ENCODE assay signal across 13 cellular contexts in genomic region chr2:6880200-6880733, GRCh38. TPM values are rescaled to one million over a fixed set of nuclear protein-coding genes. Genes with fewer than 3 reads are reported as not detected.
DNase-seq lines count a peak whose midpoint lies in the region; ATAC-seq, FAIRE-seq and TF ChIP-seq lines count a peak whose summit lies in the region.
"Had no signal": no experiment of that assay in that cellular context is flagged by ENCODE, and none has a peak within 500 bp of the region (broad histone marks: within the 10 kb centered on the region; RNA-seq: fewer than 3 reads in every experiment).

No MANE protein-coding gene starts in this region.

- H3K4me2 ChIP-seq in GM12878 (ENCODE audit: control insufficient read depth, insufficient read depth) = no peak overlapping the region

- H3K4me3 ChIP-seq in heart right ventricle (peak overlapping the region in 6 of 10 donors; percentile 4 to 65 (median 46)), right atrium auricular region (no peak overlapping the region), GM12878 (no peak overlapping the region), upper lobe of right lung (no peak overlapping the region), tibial artery (no peak overlapping the region)
- H3K4me3 ChIP-seq: esophagus squamous epithelium had no signal

- 55 to 72% methylated on average over 2 of the region's 2 CpGs for WGBS in heart right ventricle, 2 donors
- 15% methylated on average over 2 of the region's 2 CpGs for WGBS in GM12878 (ENCODE audit: insufficient coverage, insufficient replicate concordance, low lambda C conversion rate, missing lambda C conversion rate)

- in situ Hi-C loops in GM12878 (cut with MboI) = no loop called here

- intact Hi-C loops in heart right ventricle (cut with DNase I) = no loop called here
- intact Hi-C loops in GM12878 (cut with micrococcal nuclease; ENCODE audit: unreplicated experiment) = no loop called here
- intact Hi-C loops in upper lobe of right lung (cut with DNase I) = no loop called here
- intact Hi-C loops in tibial artery (cut with DNase I; ENCODE audit: low total_unique reads) = no loop called here

- TF ChIP-seq EP300 in GM12878 (IDR thresholded peaks at IDR 0.05; ENCODE audit: borderline replicate concordance in 1 of 2, control insufficient read depth in 1 of 2, low read depth in 2 of 2, low read length in 2 of 2) = no peak

- no peak for TF ChIP-seq POLR2A in GM12878 (IDR thresholded peaks at IDR 0.05; ENCODE audit: low read depth, low read length)

- peak overlapping the region; percentile 44; the same call in 1 of the 2 replicates for H2AFZ ChIP-seq in GM12878 (ENCODE audit: control insufficient read depth, low read depth, low read length)

- H4K20me1 ChIP-seq in GM12878 (ENCODE audit: control insufficient read depth, insufficient read depth) = no peaks in the 10 kb centered on the region

- no peak for TF ChIP-seq RAD21 in GM12878 (IDR thresholded peaks at IDR 0.05; ENCODE audit: insufficient read depth, low read depth, low read length)

- ATAC-seq in heart right ventricle (no peak), GM12878 (no peak), upper lobe of right lung (no peak), GM18873 (IDR thresholded peaks at IDR 0.05; ENCODE audit: low FRiP score, unreplicated experiment) (no peak)
- ATAC-seq: PC-3; stimulated activated memory B cell treated with anti-CD40 and anti-IgM and Interleukin-4, amounts not matched to agents 10 μg/mL and 1 μg/mL and 100 μg/mL, for 72 hours had no signal

- POLR2A ChIA-PET in GM12878 (lab: Charles Lee) = no interaction called here

- H3K27ac ChIP-seq in heart right ventricle (peak overlapping the region in 5 of 10 donors; percentile 1 to 68 (median 21)), right atrium auricular region (peak overlapping the region in 1 of 2 donors; percentile 18), GM12878 (ENCODE audit: control insufficient read depth, insufficient read depth) (no peak overlapping the region), upper lobe of right lung (peak overlapping the region; percentile 42), tibial artery (no peak overlapping the region)
- H3K27ac ChIP-seq: esophagus squamous epithelium had no signal

- peaks cover 0 to 64% (median 35%) of the 10 kb centered on the region in 9 donors for H3K4me1 ChIP-seq in heart right ventricle
- peaks cover 0 to 26% of the 10 kb centered on the region in 2 donors for H3K4me1 ChIP-seq in right atrium auricular region
- peaks cover 13% of the 10 kb centered on the region for H3K4me1 ChIP-seq in GM12878 (ENCODE audit: control insufficient read depth, insufficient read depth, low read length)
- H3K4me1 ChIP-seq in upper lobe of right lung = peaks cover 15% of the 10 kb centered on the region
- H3K4me1 ChIP-seq in tibial artery = peaks cover 0 to 11% (median 5%) of the 10 kb centered on the region in 4 donors

- TF ChIP-seq CTCF in heart right ventricle (IDR thresholded peaks at IDR 0.05) (no peak), right atrium auricular region (IDR thresholded peaks at IDR 0.05) (no peak), GM12878 (IDR thresholded peaks at IDR 0.05 in 2 of 3, conservative IDR thresholded peaks at IDR 0.05 in 1 of 3; ENCODE audit: control insufficient read depth in 2 of 3, extremely low read depth in 1 of 3, insufficient read depth in 1 of 3, low read depth in 3 of 3, low read length in 3 of 3) (no peak), upper lobe of right lung (IDR thresholded peaks at IDR 0.05) (no peak), tibial artery (IDR thresholded peaks at IDR 0.05) (no peak)

- no peaks in the 10 kb centered on the region for H3K27me3 ChIP-seq in heart right ventricle
- H3K27me3 ChIP-seq in right atrium auricular region = no peaks in the 10 kb centered on the region
- H3K27me3 ChIP-seq in GM12878 (replicated peaks in 1 of 2; ENCODE audit: control insufficient read depth in 2 of 2, insufficient read depth in 2 of 2, low read length in 1 of 2) = peaks cover 0 to 2% of the 10 kb centered on the region in 2 experiments; a peak in 1 of 4 replicates
- no peaks in the 10 kb centered on the region for H3K27me3 ChIP-seq in upper lobe of right lung
- peaks cover 0 to 3% of the 10 kb centered on the region in 2 donors for H3K27me3 ChIP-seq in tibial artery
- H3K27me3 ChIP-seq: esophagus squamous epithelium had no signal

- RAD21 ChIA-PET in GM12878 (lab: Charles Lee; ENCODE audit: unreplicated experiment) = no interaction called here

- FAIRE-seq in GM12878 (lab: Jason Lieb, UNC) = no peak

- H3K9ac ChIP-seq in GM12878 (ENCODE audit: control insufficient read depth, insufficient read depth, low read length) = no peak overlapping the region

- CTCF ChIA-PET in GM12878 (lab: Yijun Ruan, JAX) = interaction anchor here (1.3 to 1.6 kb wide), 2 partner anchors 16 to 36 kb away, joined by 4 to 6 read pairs; no protein-coding TSS in a partner anchor

- peaks cover 0 to 5% (median 0%) of the 10 kb centered on the region in 11 donors for H3K9me3 ChIP-seq in heart right ventricle
- no peaks in the 10 kb centered on the region for H3K9me3 ChIP-seq in right atrium auricular region
- H3K9me3 ChIP-seq in GM12878 (replicated peaks; ENCODE audit: control insufficient read depth, insufficient read depth, low read length) = no peaks in the 10 kb centered on the region
- H3K9me3 ChIP-seq in upper lobe of right lung = no peaks in the 10 kb centered on the region
- H3K9me3 ChIP-seq in tibial artery = no peaks in the 10 kb centered on the region
- H3K9me3 ChIP-seq: esophagus squamous epithelium had no signal

- H3K36me3 ChIP-seq in heart right ventricle (peaks cover 0 to 11% (median 0%) of the 10 kb centered on the region in 9 donors), right atrium auricular region (no peaks in the 10 kb centered on the region), GM12878 (ENCODE audit: control insufficient read depth in 2 of 2, insufficient read depth in 2 of 2, low read length in 1 of 2) (no peaks in the 10 kb centered on the region), upper lobe of right lung (no peaks in the 10 kb centered on the region), tibial artery (no peaks in the 10 kb centered on the region)
- H3K36me3 ChIP-seq: esophagus squamous epithelium had no signal

- DNase-seq in heart right ventricle (no peak), right atrium auricular region (ENCODE audit: low spot score) (no peak), NCI-H69 (lab: John Stamatoyannopoulos, UW) (peak; percentile 7), GM12878 (ENCODE audit: low read depth, low spot score) (no peak), upper lobe of right lung (no peak), NCI-H146 (lab: John Stamatoyannopoulos, UW) (no peak), tibial artery (no peak)
- DNase-seq: activated CD8-positive, alpha-beta memory T cell treated with anti-CD3 and anti-CD28 coated beads, Interleukin-2, amount 50 U/mL, for 4 hours; esophagus squamous epithelium; PC-3; posterior cingulate gyrus had no signal

- H3K79me2 ChIP-seq in GM12878 (ENCODE audit: control insufficient read depth, insufficient read depth, low read length) = no peaks in the 10 kb centered on the region; the same call in 1 of the 2 replicates

- SMC1A ChIA-PET in GM12878 (lab: Charles Lee; ENCODE audit: uncharacterized antibody, unreplicated experiment) = no interaction called here

- no TSS peak for BruUV-seq in GM12878 (replicated peaks; lab: Mats Ljungman, UMichigan)

RNA-seq across cellular contexts. Expression of gene RSAD2, which starts 2.7 kb away (rescaled TPM):
- total RNA-seq in heart right ventricle (10 to 100 TPM in 2 of 10 donors, 1 to 10 TPM in 8; 3.9 to 16.1 (median 6.0) TPM), right atrium auricular region (1 to 10 TPM; 1.5 to 3.6 TPM), GM12878 (2014; rRNA removed) (0.54 and 0.73 TPM in 2 replicates), GM12878 (2014; rRNA removed; fragmentation: Illumina TruSeq; extraction: Trizol) (0.60 and 0.72 TPM in 2 replicates), GM12878 (2021) (0.87 and 1.2 TPM in 2 replicates), upper lobe of right lung (25.7 TPM)
- polyA plus RNA-seq in heart right ventricle (1 to 10 TPM; 1.6 to 3.4 TPM), GM12878 (2011; rRNA removed) (0.75 and 0.76 TPM in 2 replicates), GM12878 (2014; fragmentation: Illumina TruSeq; extraction: Trizol) (0.74 and 0.90 TPM in 2 replicates), GM12878 (2014; fragmentation: Nextera tagmentation; extraction: Ambion mirVana) (under 1 TPM; 0.40 to 0.56 TPM), GM12878 (2014; rRNA removed) (0.67 and 1.1 TPM in 2 replicates), GM12878 (2016; fragmentation: Nextera tagmentation; extraction: Ambion mirVana) (under 1 TPM; 0.24 to 0.33 TPM)
- total RNA-seq in GM12878 (2013; cell fraction: nucleolus; rRNA removed) = 0.19 and 0.49 TPM in 2 replicates
- polyA plus RNA-seq in GM12878 (2011; ENCODE audit: low read depth) = 1.3 TPM
- polyA plus RNA-seq in GM12878 (2011; cell fraction: cytosol; rRNA removed) = 0.27 TPM in 2 replicates
- 0.52 and 0.86 TPM in 2 replicates for polyA plus RNA-seq in GM12878 (2011; cell fraction: nucleus; rRNA removed)
- polyA plus RNA-seq in GM12878 (2012) = 0.88 and 1.7 TPM in 2 replicates
- 0.52 and 0.59 TPM in 2 replicates for polyA minus RNA-seq in GM12878 (2011; rRNA and poly(A)+ RNA removed)
- polyA minus RNA-seq in GM12878 (2011; cell fraction: cytosol; rRNA and poly(A)+ RNA removed) = not detected in 2 replicates
- polyA minus RNA-seq in GM12878 (2011; cell fraction: nucleus; rRNA and poly(A)+ RNA removed) = 0.97 and 1.4 TPM in 2 replicates

RNA-seq across cellular contexts. Expression of gene CMPK2, which starts 14.6 kb away (rescaled TPM):
- total RNA-seq in heart right ventricle (10 to 100 TPM in 2 of 10 donors, 1 to 10 TPM in 8; 3.9 to 21.4 (median 6.0) TPM), right atrium auricular region (1 to 10 TPM; 1.8 to 4.4 TPM), GM12878 (2014; rRNA removed) (4.0 and 6.4 TPM in 2 replicates), GM12878 (2014; rRNA removed; fragmentation: Illumina TruSeq; extraction: Trizol) (3.0 and 3.8 TPM in 2 replicates), GM12878 (2021) (3.5 and 3.9 TPM in 2 replicates), upper lobe of right lung (23.2 TPM)
- polyA plus RNA-seq in heart right ventricle (1 to 10 TPM; 2.4 to 2.9 TPM), GM12878 (2011; rRNA removed) (5.6 TPM in 2 replicates), GM12878 (2014; fragmentation: Illumina TruSeq; extraction: Trizol) (4.1 and 4.8 TPM in 2 replicates), GM12878 (2014; fragmentation: Nextera tagmentation; extraction: Ambion mirVana) (1 to 10 TPM; 1.9 to 2.3 TPM), GM12878 (2014; rRNA removed) (2.6 and 3.5 TPM in 2 replicates), GM12878 (2016; fragmentation: Nextera tagmentation; extraction: Ambion mirVana) (1 to 10 TPM in 1 of 2 experiments, under 1 TPM in 1; 0.50 to 1.5 TPM)
- total RNA-seq in GM12878 (2013; cell fraction: nucleolus; rRNA removed) = 2.3 and 2.7 TPM in 2 replicates
- polyA plus RNA-seq in GM12878 (2011; ENCODE audit: low read depth) = 3.9 TPM
- polyA plus RNA-seq in GM12878 (2011; cell fraction: cytosol; rRNA removed) = 4.0 and 4.3 TPM in 2 replicates
- polyA plus RNA-seq in GM12878 (2011; cell fraction: nucleus; rRNA removed) = 7.1 and 7.3 TPM in 2 replicates
- 3.0 and 4.0 TPM in 2 replicates for polyA plus RNA-seq in GM12878 (2012)
- polyA minus RNA-seq in GM12878 (2011; rRNA and poly(A)+ RNA removed) = 6.4 and 8.5 TPM in 2 replicates
- 2.3 and 2.8 TPM in 2 replicates for polyA minus RNA-seq in GM12878 (2011; cell fraction: cytosol; rRNA and poly(A)+ RNA removed)
- 8.0 and 9.4 TPM in 2 replicates for polyA minus RNA-seq in GM12878 (2011; cell fraction: nucleus; rRNA and poly(A)+ RNA removed)

RNA-seq across cellular contexts. Expression of gene RNF144A, which starts 36.9 kb away (rescaled TPM):
- total RNA-seq in heart right ventricle (10 to 100 TPM in 8 of 10 donors, 1 to 10 TPM in 2; 9.2 to 19.7 (median 11.9) TPM), right atrium auricular region (10 to 100 TPM in 1 of 2 donors, 1 to 10 TPM in 1; 8.2 to 12.6 TPM), GM12878 (2014; rRNA removed) (0.44 and 0.68 TPM in 2 replicates), GM12878 (2014; rRNA removed; fragmentation: Illumina TruSeq; extraction: Trizol) (0.64 and 0.67 TPM in 2 replicates), GM12878 (2021) (0.80 and 1.4 TPM in 2 replicates), upper lobe of right lung (16.0 TPM)
- polyA plus RNA-seq in heart right ventricle (1 to 10 TPM; 3.6 to 4.9 TPM), GM12878 (2011; rRNA removed) (10.6 and 12.1 TPM in 2 replicates), GM12878 (2014; fragmentation: Illumina TruSeq; extraction: Trizol) (0.48 and 0.54 TPM in 2 replicates), GM12878 (2014; fragmentation: Nextera tagmentation; extraction: Ambion mirVana) (under 1 TPM; 0.02 to 0.09 TPM), GM12878 (2014; rRNA removed) (0.44 and 0.46 TPM in 2 replicates), GM12878 (2016; fragmentation: Nextera tagmentation; extraction: Ambion mirVana) (under 1 TPM in 1 of 2 experiments, not detected in 1; 0.40 TPM)
- 54.4 and 62.2 TPM in 2 replicates for total RNA-seq in GM12878 (2013; cell fraction: nucleolus; rRNA removed)
- 2.2 TPM for polyA plus RNA-seq in GM12878 (2011; ENCODE audit: low read depth)
- polyA plus RNA-seq in GM12878 (2011; cell fraction: cytosol; rRNA removed) = 10.5 and 11.1 TPM in 2 replicates
- polyA plus RNA-seq in GM12878 (2011; cell fraction: nucleus; rRNA removed) = 14.3 and 15.3 TPM in 2 replicates
- polyA plus RNA-seq in GM12878 (2012) = 2.9 and 4.0 TPM in 2 replicates
- polyA minus RNA-seq in GM12878 (2011; rRNA and poly(A)+ RNA removed) = 16.5 and 20.3 TPM in 2 replicates
- polyA minus RNA-seq in GM12878 (2011; cell fraction: cytosol; rRNA and poly(A)+ RNA removed) = 6.3 and 7.3 TPM in 2 replicates
- polyA minus RNA-seq in GM12878 (2011; cell fraction: nucleus; rRNA and poly(A)+ RNA removed) = 16.9 and 28.9 TPM in 2 replicates

Comparison
In these comparisons a context has a peak if more than half of its experiments do, and no peak if none do; other contexts are left out.
1. H3K4me3 ChIP-seq: peak in heart right ventricle (6 of 10); none in right atrium auricular region (0 of 2), GM12878 (single experiment), upper lobe of right lung (single experiment) and tibial artery (0 of 2).